ENCODE assay signal across 24 cellular contexts in genomic region chr5:78801413-78801812, GRCh38.
"Had no signal": no experiment of that assay in that cellular context is flagged by ENCODE, and none has a peak within 500 bp of the region (broad histone marks: within the 10 kb centered on the region; RNA-seq: fewer than 3 reads in every experiment).

No MANE protein-coding gene starts in this region.

- H3K4me2 ChIP-seq: neural progenitor cell had no signal

- FAIRE-seq: colon, kidney had no signal

- H3K27me3 Mint-ChIP-seq: memory B cell; naive thymus-derived CD4-positive, alpha-beta T cell; type B pancreatic cell had no signal

- ATAC-seq: gastrocnemius medialis; left lobe of liver; naive thymus-derived CD4-positive, alpha-beta T cell; sciatic nerve; stimulated activated effector memory CD8-positive, alpha-beta T cell treated with anti-CD3 and anti-CD28 coated beads, Interleukin-12 subunit alpha, Interleukin-12 subunit beta, amount 100 ng/mL, for 72 hours had no signal

- H3K9ac ChIP-seq: neural progenitor cell, parathyroid adenoma had no signal

- H3K4me1 ChIP-seq: neural progenitor cell, parathyroid adenoma had no signal

- H3K27me3 ChIP-seq: dorsolateral prefrontal cortex, gastrocnemius medialis, neural progenitor cell, stomach, tibial artery had no signal

- H3K36me3 ChIP-seq: gastrocnemius medialis, neural progenitor cell, stomach, tibial artery had no signal

- H3K79me2 ChIP-seq: parathyroid adenoma had no signal

- H3K9me3 Mint-ChIP-seq: neural progenitor cell had no signal

- H3K4me3 Mint-ChIP-seq: memory B cell; naive thymus-derived CD4-positive, alpha-beta T cell; nephron; neural progenitor cell; stimulated activated effector memory CD8-positive, alpha-beta T cell treated with anti-CD3 and anti-CD28 coated beads, Interleukin-12 subunit alpha, Interleukin-12 subunit beta, amount 100 ng/mL, for 72 hours; type B pancreatic cell had no signal

- H3K27ac Mint-ChIP-seq: memory B cell; naive thymus-derived CD4-positive, alpha-beta T cell; neural progenitor cell; progenitor cell of endocrine pancreas; stimulated activated effector memory CD8-positive, alpha-beta T cell treated with anti-CD3 and anti-CD28 coated beads, Interleukin-12 subunit alpha, Interleukin-12 subunit beta, amount 100 ng/mL, for 72 hours; type B pancreatic cell had no signal

- H3K36me3 Mint-ChIP-seq: neural progenitor cell; stimulated activated effector memory CD8-positive, alpha-beta T cell treated with anti-CD3 and anti-CD28 coated beads, Interleukin-12 subunit alpha, Interleukin-12 subunit beta, amount 100 ng/mL, for 72 hours had no signal

- H3K4me1 Mint-ChIP-seq: neural progenitor cell had no signal

- H3K4me3 ChIP-seq: dorsolateral prefrontal cortex, gastrocnemius medialis, lung, neural progenitor cell, stomach, tibial artery had no signal

- H3K27ac ChIP-seq: dorsolateral prefrontal cortex, gastrocnemius medialis, neural progenitor cell, parathyroid adenoma, stomach, tibial artery had no signal

- H3K9me3 ChIP-seq: gastrocnemius medialis, stomach, tibial artery had no signal

- DNase-seq: dorsolateral prefrontal cortex; effector CD4-positive, alpha-beta T cell; foreskin fibroblast; gastrocnemius medialis; head of caudate nucleus; kidney; midbrain; naive thymus-derived CD4-positive, alpha-beta T cell; stimulated activated CD4-positive, alpha-beta T cell treated with anti-CD3 and anti-CD28 coated beads, Interleukin-2, amount 100 ng/mL, for 24 hours; stimulated activated CD4-positive, alpha-beta T cell treated with anti-CD3 and anti-CD28 coated beads, Interleukin-4, amount 100 ng/mL, for 24 hours; stimulated activated naive CD4-positive, alpha-beta T cell treated with Interleukin-2 at 50 U/mL for 16 hours; stomach; tibial artery had no signal

- H2AFZ ChIP-seq: neural progenitor cell, parathyroid adenoma had no signal
